ENCODE assay signal across 14 cellular contexts in genomic region chr15:67551207-67551743, GRCh38. TPM values are rescaled to one million over a fixed set of nuclear protein-coding genes. Genes with fewer than 3 reads are reported as not detected.
DNase-seq lines count a peak whose midpoint lies in the region; ATAC-seq and TF ChIP-seq lines count a peak whose summit lies in the region.
"Had no signal": no experiment of that assay in that cellular context is flagged by ENCODE, and none has a peak within 500 bp of the region (broad histone marks: within the 10 kb centered on the region; RNA-seq: fewer than 3 reads in every experiment).

No MANE protein-coding gene starts in this region.

- H3K27ac ChIP-seq in psoas muscle: no peak overlapping the region
- H3K27ac ChIP-seq: BLaER1 had no signal

- H3K9me3 Mint-ChIP-seq in WTC11 (no peaks in the 10 kb centered on the region), type B pancreatic cell (no peaks in the 10 kb centered on the region)
- H3K9me3 Mint-ChIP-seq: CD8-positive, alpha-beta memory T cell had no signal

- ATAC-seq in WTC11: no peak
- peak; percentile 44 to 75 (median 52) for ATAC-seq in psoas muscle
- ATAC-seq in GM19035 (IDR thresholded peaks at IDR 0.05; ENCODE audit: unreplicated experiment): no peak
- ATAC-seq: HCT116 had no signal

- POLR2A ChIA-PET in WTC11 (lab: Charles Lee): no interaction called here

- H3K27ac Mint-ChIP-seq in WTC11: no peak overlapping the region
- H3K27ac Mint-ChIP-seq in type B pancreatic cell: no peak overlapping the region
- H3K27ac Mint-ChIP-seq: CD8-positive, alpha-beta memory T cell had no signal

- no peak for TF ChIP-seq CTCF in WTC11 (IDR thresholded peaks at IDR 0.05)
- no peak for TF ChIP-seq CTCF in psoas muscle (IDR thresholded peaks at IDR 0.05)
- no peak for TF ChIP-seq CTCF in type B pancreatic cell (conservative IDR thresholded peaks at IDR 0.05)

- in situ Hi-C loops in SK-MEL-5 (cut with HindIII; ENCODE audit: low pct_unique_long_range_greater_than_20kb, low sequenced_read_pairs): no loop called here

- no peaks in the 10 kb centered on the region for H3K27me3 ChIP-seq in psoas muscle (ENCODE audit: insufficient read depth in 3 of 3, low read length in 2 of 3)
- H3K27me3 ChIP-seq in H7 (ENCODE audit: control insufficient read depth, insufficient read depth, low read length): no peaks in the 10 kb centered on the region
- H3K27me3 ChIP-seq: BLaER1 had no signal

- H3K27me3 Mint-ChIP-seq in WTC11 (ENCODE audit: low read depth): no peaks in the 10 kb centered on the region
- H3K27me3 Mint-ChIP-seq in type B pancreatic cell: no peaks in the 10 kb centered on the region
- H3K27me3 Mint-ChIP-seq: CD8-positive, alpha-beta memory T cell had no signal

- CTCF ChIA-PET in WTC11 (lab: Charles Lee): no interaction called here

- H3K4me1 ChIP-seq in psoas muscle: peaks cover 27% of the 10 kb centered on the region

- WGBS in psoas muscle, 3 donors: 83 to 96% (median 89%) methylated on average over 1 of the region's 1 CpG

- H3K36me3 ChIP-seq in psoas muscle (ENCODE audit: insufficient read depth in 1 of 2, low read depth in 1 of 2) (peaks cover 0 to 32% of the 10 kb centered on the region in 2 donors), H7 (replicated peaks; ENCODE audit: control insufficient read depth, insufficient read depth, low read length) (peaks cover 2% of the 10 kb centered on the region)

- no peak overlapping the region for H3K4me3 ChIP-seq in psoas muscle
- H3K4me3 ChIP-seq in H7 (ENCODE audit: insufficient read depth, low read depth, low read length): no peak overlapping the region
- H3K4me3 ChIP-seq: BLaER1 had no signal

- intact Hi-C loops in psoas muscle (cut with DNase I): no loop called here

- peak; percentile 24 for DNase-seq in COLO829 (ENCODE audit: low spot score)
- DNase-seq in SK-MEL-5 (ENCODE audit: low read depth, low spot score): peak; percentile 17
- no peak for DNase-seq in WTC11 (ENCODE audit: low spot score)
- DNase-seq in psoas muscle: no peak
- no peak for DNase-seq in type B pancreatic cell (ENCODE audit: extremely low spot score, unreplicated experiment)
- DNase-seq in putamen (ENCODE audit: low spot score): no peak
- DNase-seq in H7: no peak
- DNase-seq: 8988T; AML-193; CD8-positive, alpha-beta memory T cell; GF-D8 had no signal

- no peak overlapping the region for H3K4me3 Mint-ChIP-seq in WTC11
- H3K4me3 Mint-ChIP-seq in type B pancreatic cell: no peak overlapping the region
- H3K4me3 Mint-ChIP-seq: CD8-positive, alpha-beta memory T cell had no signal

- H3K36me3 Mint-ChIP-seq in WTC11: peaks cover 11% of the 10 kb centered on the region
- H3K36me3 Mint-ChIP-seq in type B pancreatic cell: peaks cover 9% of the 10 kb centered on the region

- no peaks in the 10 kb centered on the region for H3K9me3 ChIP-seq in psoas muscle
- H3K9me3 ChIP-seq: BLaER1 had no signal

- H3K4me1 Mint-ChIP-seq in WTC11 (peaks cover 26% of the 10 kb centered on the region), type B pancreatic cell (ENCODE audit: unreplicated experiment) (peaks cover 25% of the 10 kb centered on the region)

TF ChIP-seq in WTC11, 78 proteins besides CTCF, POLR2A, EP300 and RAD21:
- peak; percentile 86 for TF ChIP-seq ZNF121 (CRISPR knock-in tag; IDR thresholded peaks at IDR 0.05)
- TF ChIP-seq, protein P1, sequence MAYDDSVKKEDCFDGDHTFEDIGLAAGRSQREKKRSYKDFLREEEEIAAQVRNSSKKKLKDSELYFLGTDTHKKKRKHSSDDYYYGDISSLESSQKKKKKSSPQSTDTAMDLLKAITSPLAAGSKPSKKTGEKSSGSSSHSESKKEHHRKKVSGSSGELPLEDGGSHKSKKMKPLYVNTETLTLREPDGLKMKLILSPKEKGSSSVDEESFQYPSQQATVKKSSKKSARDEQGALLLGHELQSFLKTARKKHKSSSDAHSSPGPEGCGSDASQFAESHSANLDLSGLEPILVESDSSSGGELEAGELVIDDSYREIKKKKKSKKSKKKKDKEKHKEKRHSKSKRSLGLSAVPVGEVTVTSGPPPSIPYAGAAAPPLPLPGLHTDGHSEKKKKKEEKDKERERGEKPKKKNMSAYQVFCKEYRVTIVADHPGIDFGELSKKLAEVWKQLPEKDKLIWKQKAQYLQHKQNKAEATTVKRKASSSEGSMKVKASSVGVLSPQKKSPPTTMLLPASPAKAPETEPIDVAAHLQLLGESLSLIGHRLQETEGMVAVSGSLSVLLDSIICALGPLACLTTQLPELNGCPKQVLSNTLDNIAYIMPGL (CRISPR knock-in tag; IDR thresholded peaks at IDR 0.05): no peak

RNA-seq across cellular contexts. Expression of gene MAP2K5, which starts 8.8 kb away (rescaled TPM):
- total RNA-seq in SK-MEL-5 (2014; rRNA removed; shearing (Covaris generic)): 6.0 and 8.3 TPM in 2 replicates
- 16.4 and 18.8 TPM in 2 replicates for polyA plus RNA-seq in SK-MEL-5 (2015; cell fraction: cytosol; rRNA removed)
- polyA plus RNA-seq in SK-MEL-5 (2015; cell fraction: nucleus; rRNA removed): 9.2 and 11.1 TPM in 2 replicates
- total RNA-seq in WTC11 (2021): 13.6 to 19.5 TPM (median 16.8 TPM) in 3 replicates
- total RNA-seq in psoas muscle: 10 to 100 TPM; 14.4 to 24.0 (median 17.8) TPM
- polyA plus RNA-seq in psoas muscle: 10 to 100 TPM in 1 of 3 donors, 1 to 10 TPM in 2; 9.8 to 16.5 (median 10.0) TPM
- total RNA-seq in type B pancreatic cell (ENCODE audit: low replicate concordance): 13.3 and 21.8 TPM in 2 replicates
- 3.2 and 6.3 TPM in 2 replicates for total RNA-seq in H7 (2014; rRNA removed; shearing (Covaris generic))

RNA-seq across cellular contexts. Expression of gene C15orf61, which starts 30.3 kb away (rescaled TPM):
- total RNA-seq in SK-MEL-5 (2014; rRNA removed; shearing (Covaris generic)): 3.3 and 4.5 TPM in 2 replicates
- polyA plus RNA-seq in SK-MEL-5 (2015; cell fraction: cytosol; rRNA removed): 3.4 and 8.9 TPM in 2 replicates
- 7.6 and 11.6 TPM in 2 replicates for polyA plus RNA-seq in SK-MEL-5 (2015; cell fraction: nucleus; rRNA removed)
- total RNA-seq in WTC11 (2021) (2.6 to 3.3 TPM (median 2.9 TPM) in 3 replicates), psoas muscle (10 to 100 TPM; 11.2 to 20.9 (median 11.9) TPM), type B pancreatic cell (ENCODE audit: low replicate concordance) (6.7 and 8.4 TPM in 2 replicates)
- polyA plus RNA-seq in psoas muscle: 10 to 100 TPM in 1 of 3 donors, 1 to 10 TPM in 2; 6.9 to 10.3 (median 8.2) TPM
- 1.1 TPM in 2 replicates for total RNA-seq in H7 (2014; rRNA removed; shearing (Covaris generic))

Comparison
In these comparisons a context has a peak if more than half of its experiments do, and no peak if none do; other contexts are left out.
1. DNase-seq: peak in COLO829 (single experiment) and SK-MEL-5 (single experiment); none in WTC11 (single experiment), psoas muscle (0 of 2), type B pancreatic cell (single experiment), putamen (single experiment) and H7 (single experiment).
2. ATAC-seq: peak in psoas muscle (4 of 4); none in WTC11 (single experiment) and GM19035 (single experiment).